ENCODE assay signal across 19 cellular contexts in the genomic region with DNA sequence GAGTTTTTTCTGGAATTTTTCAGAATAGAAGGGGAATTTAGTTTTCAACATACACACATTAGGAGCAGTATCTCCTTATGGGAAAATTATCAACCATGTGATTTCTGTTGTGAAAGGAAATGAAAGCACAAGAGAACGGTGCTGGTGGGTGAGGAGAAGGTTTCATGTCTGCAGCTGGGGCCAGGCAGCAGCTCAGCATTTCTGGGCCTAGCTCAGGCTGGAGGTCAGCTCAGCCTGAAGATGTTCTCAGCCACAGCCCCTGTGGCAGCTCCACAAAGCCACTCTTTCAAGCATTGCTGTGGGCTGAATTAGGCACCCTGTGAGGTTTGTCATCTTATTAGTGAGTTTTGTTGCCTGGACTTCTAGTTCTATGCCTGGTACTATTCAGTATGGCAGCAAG.
A peak's percentile ranks its signal among the peaks of the same experiment; 100 is the strongest.
DNase-seq lines count a peak whose midpoint lies in the region; ATAC-seq and TF ChIP-seq lines count a peak whose summit lies in the region.
"Had no signal": no experiment of that assay in that cellular context is flagged by ENCODE, and none has a peak within 500 bp of the region (broad histone marks: within the 10 kb centered on the region; RNA-seq: fewer than 3 reads in every experiment).

No MANE protein-coding gene starts in this region.

- H3K9me3 ChIP-seq in A673 (ENCODE audit: low read depth, low read length, poor library complexity, severe bottlenecking): no peaks in the 10 kb centered on the region
- H3K9me3 ChIP-seq: SK-N-SH had no signal

- no peak overlapping the region for H3K27ac ChIP-seq in A673 (ENCODE audit: low read depth, low read length, poor library complexity, severe bottlenecking)
- H3K27ac ChIP-seq: cardiac muscle cell, gastroesophageal sphincter, HL-60, uterus had no signal

- H3K9me3 Mint-ChIP-seq in naive thymus-derived CD8-positive, alpha-beta T cell: peaks cover 0 to 22% (median 16%) of the 10 kb centered on the region in 9 donors

- H3K27me3 ChIP-seq in A673 (replicated peaks; ENCODE audit: insufficient read depth, low read depth, low read length, poor library complexity): no peaks in the 10 kb centered on the region
- H3K27me3 ChIP-seq: cardiac muscle cell, gastroesophageal sphincter, uterus had no signal

- POLR2A ChIA-PET in A673 (lab: Charles Lee; ENCODE audit: low non-redundant PET): no interaction called here
- POLR2A ChIA-PET in naive thymus-derived CD8-positive, alpha-beta T cell (lab: Charles Lee): no interaction called here

- H3K4me1 ChIP-seq in A673 (ENCODE audit: insufficient read depth, low read length, poor library complexity, severe bottlenecking): no peaks in the 10 kb centered on the region
- H3K4me1 ChIP-seq: uterus had no signal

- peaks cover 0 to 22% (median 7%) of the 10 kb centered on the region in 5 donors for H3K27me3 Mint-ChIP-seq in naive thymus-derived CD8-positive, alpha-beta T cell
- H3K27me3 Mint-ChIP-seq: activated naive CD4-positive, alpha-beta T cell treated with anti-CD3 and anti-CD28 coated beads, Interleukin-2, amount 10 ng/mL, durations not matched to agents 7 days and 5 days had no signal

- H3K36me3 ChIP-seq in A673 (ENCODE audit: insufficient read depth, low read length, poor library complexity, severe bottlenecking): no peaks in the 10 kb centered on the region
- H3K36me3 ChIP-seq: cardiac muscle cell, gastroesophageal sphincter, uterus had no signal

- H3K4me1 Mint-ChIP-seq in naive thymus-derived CD8-positive, alpha-beta T cell: no peaks in the 10 kb centered on the region
- H3K4me1 Mint-ChIP-seq: activated naive CD4-positive, alpha-beta T cell treated with anti-CD3 and anti-CD28 coated beads, Interleukin-2, amount 10 ng/mL, durations not matched to agents 7 days and 5 days had no signal

- intact Hi-C loops in A673 (cut with micrococcal nuclease; ENCODE audit: unreplicated experiment): no loop called here

- H3K4me3 ChIP-seq in A673 (ENCODE audit: low read depth, low read length, poor library complexity, severe bottlenecking): no peak overlapping the region
- H3K4me3 ChIP-seq: cardiac muscle cell, gastroesophageal sphincter, uterus had no signal

- in situ Hi-C loops in GM13977 (cut with MboI; ENCODE audit: low pct_unique_long_range_greater_than_20kb, low sequenced_read_pairs, unreplicated experiment): no loop called here

- BruUV-seq in A673 (replicated peaks; lab: Mats Ljungman, UMichigan): no TSS peak

- H3K36me3 Mint-ChIP-seq in naive thymus-derived CD8-positive, alpha-beta T cell: peaks cover 0 to 11% (median 0%) of the 10 kb centered on the region in 3 donors
- H3K36me3 Mint-ChIP-seq: activated naive CD4-positive, alpha-beta T cell treated with anti-CD3 and anti-CD28 coated beads, Interleukin-2, amount 10 ng/mL, durations not matched to agents 7 days and 5 days had no signal

- TF ChIP-seq CTCF in GM13977 (IDR thresholded peaks at IDR 0.05; ENCODE audit: extremely low read depth, insufficient read depth, missing control alignments) (no peak), A673 (conservative IDR thresholded peaks at IDR 0.05; ENCODE audit: low read depth, low read length) (no peak)

- CTCF ChIA-PET in A673 (lab: Charles Lee): no interaction called here

- peak; percentile 20 for DNase-seq in GM13977 (ENCODE audit: low spot score)
- DNase-seq in NCI-H1436 (lab: John Stamatoyannopoulos, UW): no peak
- no peak for DNase-seq in A673 (ENCODE audit: low spot score)
- DNase-seq in iPS-NIHi7 (ENCODE audit: extremely low spot score): no peak
- no peak for DNase-seq in naive thymus-derived CD8-positive, alpha-beta T cell
- DNase-seq: activated naive CD4-positive, alpha-beta T cell treated with anti-CD3 and anti-CD28 coated beads, Interleukin-2, amount 10 ng/mL, durations not matched to agents 7 days and 5 days; endodermal cell; H7; NCI-H2107; SK-N-SH; stimulated activated CD4-positive, alpha-beta T cell treated with anti-CD3 and anti-CD28 coated beads, Interleukin-1b, Interleukin-23, amount 100 ng/mL, for 48 hours; uterus had no signal

- H3K27ac Mint-ChIP-seq in naive thymus-derived CD8-positive, alpha-beta T cell: no peak overlapping the region
- H3K27ac Mint-ChIP-seq: activated naive CD4-positive, alpha-beta T cell treated with anti-CD3 and anti-CD28 coated beads, Interleukin-2, amount 10 ng/mL, durations not matched to agents 7 days and 5 days; endodermal cell; WTC11 had no signal

- ATAC-seq in GM19397 (IDR thresholded peaks at IDR 0.05; ENCODE audit: unreplicated experiment): peak; percentile 86
- ATAC-seq in HG02642 (IDR thresholded peaks at IDR 0.05; ENCODE audit: poor library complexity, unreplicated experiment): peak; percentile 95
- ATAC-seq in HG03520 (IDR thresholded peaks at IDR 0.05; ENCODE audit: unreplicated experiment): peak; percentile 81
- ATAC-seq in naive thymus-derived CD8-positive, alpha-beta T cell: no peak
- ATAC-seq: gastroesophageal sphincter, WTC11 had no signal

- H3K4me3 Mint-ChIP-seq in naive thymus-derived CD8-positive, alpha-beta T cell: no peak overlapping the region
- H3K4me3 Mint-ChIP-seq: activated naive CD4-positive, alpha-beta T cell treated with anti-CD3 and anti-CD28 coated beads, Interleukin-2, amount 10 ng/mL, durations not matched to agents 7 days and 5 days; endodermal cell; WTC11 had no signal

Comparison
In these comparisons a context has a peak if more than half of its experiments do, and no peak if none do; other contexts are left out.
1. ATAC-seq: peak in GM19397 (single experiment), HG02642 (single experiment) and HG03520 (single experiment); none in naive thymus-derived CD8-positive, alpha-beta T cell (0 of 2).